ENCODE assay signal across 13 cellular contexts in the genomic region with DNA sequence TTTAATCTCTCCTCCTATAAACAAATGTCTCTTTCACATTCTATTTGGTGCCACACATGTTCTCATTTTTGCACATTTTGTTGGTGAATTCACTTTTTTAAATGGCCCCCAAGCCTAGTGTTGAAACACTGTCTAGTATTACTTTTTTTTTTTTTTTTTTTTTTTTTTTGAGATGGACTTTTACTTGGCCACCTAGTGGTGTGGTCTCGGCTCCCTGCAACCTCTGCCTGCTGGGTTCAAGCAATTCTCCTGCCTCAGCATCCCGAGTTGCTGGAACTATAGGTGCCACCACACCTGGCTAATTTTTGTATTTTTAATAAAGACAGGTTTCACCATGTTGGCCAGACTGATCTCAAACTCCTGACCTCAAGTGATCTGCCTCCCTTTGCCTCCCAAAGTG.
"Had no signal": no experiment of that assay in that cellular context is flagged by ENCODE, and none has a peak within 500 bp of the region (broad histone marks: within the 10 kb centered on the region; RNA-seq: fewer than 3 reads in every experiment).

No MANE protein-coding gene starts in this region.

- H3K27ac ChIP-seq: gastroesophageal sphincter, left ventricle myocardium inferior, thyroid gland had no signal

- H3K27ac Mint-ChIP-seq: activated B cell treated with CpG ODN at 0.5 μM for 24 hours; activated CD4-positive, alpha-beta T cell treated with anti-CD3 and anti-CD28 coated beads, Interleukin-2, amount 10 ng/mL, durations not matched to agents 24 days and 14 days; activated naive CD4-positive, alpha-beta T cell treated with anti-CD3 and anti-CD28 coated beads, Interleukin-2, amount 50 U/mL, for 24 hours; memory B cell; natural killer cell treated with Interleukin-12 subunit alpha and Interleukin-12 subunit beta and Interleukin-15 and Interleukin-18, amount 100 ng/mL, for 72 hours; T-helper 17 cell had no signal

- H3K27me3 Mint-ChIP-seq: activated CD4-positive, alpha-beta T cell treated with anti-CD3 and anti-CD28 coated beads, Interleukin-2, amount 10 ng/mL, durations not matched to agents 24 days and 14 days; activated naive CD4-positive, alpha-beta T cell treated with anti-CD3 and anti-CD28 coated beads, Interleukin-2, amount 50 U/mL, for 24 hours had no signal

- H3K9me3 ChIP-seq: gastroesophageal sphincter, left ventricle myocardium inferior, thyroid gland had no signal

- H3K4me1 ChIP-seq: gastroesophageal sphincter, left ventricle myocardium inferior, thyroid gland had no signal

- H3K9me3 Mint-ChIP-seq: activated B cell treated with CpG ODN at 0.5 μM for 24 hours; activated CD4-positive, alpha-beta T cell treated with anti-CD3 and anti-CD28 coated beads, Interleukin-2, amount 10 ng/mL, durations not matched to agents 24 days and 14 days; activated naive CD4-positive, alpha-beta T cell treated with anti-CD3 and anti-CD28 coated beads, Interleukin-2, amount 50 U/mL, for 24 hours; memory B cell; natural killer cell treated with Interleukin-12 subunit alpha and Interleukin-12 subunit beta and Interleukin-15 and Interleukin-18, amount 100 ng/mL, for 72 hours had no signal

- H3K36me3 Mint-ChIP-seq: activated naive CD4-positive, alpha-beta T cell treated with anti-CD3 and anti-CD28 coated beads, Interleukin-2, amount 50 U/mL, for 24 hours; memory B cell; natural killer cell treated with Interleukin-12 subunit alpha and Interleukin-12 subunit beta and Interleukin-15 and Interleukin-18, amount 100 ng/mL, for 72 hours had no signal

- DNase-seq: activated B cell treated with CpG ODN at 0.5 μM for 24 hours; activated CD4-positive, alpha-beta T cell treated with anti-CD3 and anti-CD28 coated beads, Interleukin-2, amount 10 ng/mL, durations not matched to agents 24 days and 14 days; activated CD8-positive, alpha-beta memory T cell treated with anti-CD3 and anti-CD28 coated beads for 24 hours; activated T-cell treated with anti-CD3 and anti-CD28 coated beads for 4 hours; kidney; left ventricle myocardium inferior; T-helper 17 cell; thyroid gland had no signal

- H3K36me3 ChIP-seq: gastroesophageal sphincter, left ventricle myocardium inferior, thyroid gland had no signal

- FAIRE-seq: kidney, TTC549 had no signal

- H3K4me1 Mint-ChIP-seq: activated B cell treated with CpG ODN at 0.5 μM for 24 hours; activated CD4-positive, alpha-beta T cell treated with anti-CD3 and anti-CD28 coated beads, Interleukin-2, amount 10 ng/mL, durations not matched to agents 24 days and 14 days; activated naive CD4-positive, alpha-beta T cell treated with anti-CD3 and anti-CD28 coated beads, Interleukin-2, amount 50 U/mL, for 24 hours; memory B cell; T-helper 17 cell had no signal

- H3K27me3 ChIP-seq: gastroesophageal sphincter, thyroid gland had no signal

- ATAC-seq: gastroesophageal sphincter; natural killer cell treated with Interleukin-12 subunit alpha and Interleukin-12 subunit beta and Interleukin-15 and Interleukin-18, amount 100 ng/mL, for 72 hours; T-helper 17 cell had no signal

- H3K4me3 ChIP-seq: gastroesophageal sphincter, left ventricle myocardium inferior, thyroid gland had no signal

- H3K4me3 Mint-ChIP-seq: activated B cell treated with CpG ODN at 0.5 μM for 24 hours; activated CD4-positive, alpha-beta T cell treated with anti-CD3 and anti-CD28 coated beads, Interleukin-2, amount 10 ng/mL, durations not matched to agents 24 days and 14 days; activated naive CD4-positive, alpha-beta T cell treated with anti-CD3 and anti-CD28 coated beads, Interleukin-2, amount 50 U/mL, for 24 hours; memory B cell; natural killer cell treated with Interleukin-12 subunit alpha and Interleukin-12 subunit beta and Interleukin-15 and Interleukin-18, amount 100 ng/mL, for 72 hours; T-helper 17 cell had no signal
